23 cellular contexts compared by ENCODE assay signal in genomic region chr10:118672766-118673715, GRCh38.
DNase-seq lines count a peak whose midpoint lies in the region; ATAC-seq, FAIRE-seq and TF ChIP-seq lines count a peak whose summit lies in the region.
"Had no signal": no experiment of that assay in that cellular context is flagged by ENCODE, and none has a peak within 500 bp of the region (broad histone marks: within the 10 kb centered on the region; RNA-seq: fewer than 3 reads in every experiment).

No MANE protein-coding gene starts in this region.

- peak; percentile 30 for FAIRE-seq in frontal cortex (lab: Jason Lieb, UNC)
- FAIRE-seq: endothelial cell of umbilical vein, GM12878, kidney had no signal

- peak; percentile 40 for ATAC-seq in Right ventricle myocardium superior (ENCODE audit: poor library complexity)
- no peak for ATAC-seq in GM18505 (IDR thresholded peaks at IDR 0.05; ENCODE audit: unreplicated experiment)
- ATAC-seq: activated CD4-positive, alpha-beta T cell treated with anti-CD3 and anti-CD28 coated beads for 36 hours; GM12878; GM23338; PC-3; T-cell had no signal

- no peak for TF ChIP-seq CTCF in right atrium auricular region (IDR thresholded peaks at IDR 0.05)

- H3K27me3 ChIP-seq in right atrium auricular region = no peaks in the 10 kb centered on the region
- H3K27me3 ChIP-seq: BLaER1 had no signal

- no peak overlapping the region for H3K4me3 ChIP-seq in right atrium auricular region
- H3K4me3 ChIP-seq: BLaER1, GM12878, GM23338 had no signal

- TF ChIP-seq POLR2A in GM18505 (IDR thresholded peaks at IDR 0.05; ENCODE audit: borderline replicate concordance, extremely low read depth, insufficient read depth, insufficient read length) = no peak

- peaks cover 0 to 5% of the 10 kb centered on the region in 2 donors for H3K4me1 ChIP-seq in right atrium auricular region

- H3K27ac ChIP-seq in right atrium auricular region = no peak overlapping the region
- H3K27ac ChIP-seq: BLaER1 had no signal

- intact Hi-C loops in Right ventricle myocardium superior (cut with DNase I) = no loop called here

- H3K36me3 ChIP-seq in right atrium auricular region = no peaks in the 10 kb centered on the region

- H3K9me3 ChIP-seq in right atrium auricular region = no peaks in the 10 kb centered on the region
- H3K9me3 ChIP-seq: BLaER1 had no signal

- DNase-seq in Right ventricle myocardium superior = no peak
- DNase-seq in right atrium auricular region (ENCODE audit: low spot score) = no peak
- peak in 1 of 2 donors; percentile 34 for DNase-seq in frontal cortex (ENCODE audit: low spot score in 2 of 2)
- peak; percentile 53 for DNase-seq in middle frontal gyrus (ENCODE audit: extremely low spot score, low spot score)
- DNase-seq in superior temporal gyrus (ENCODE audit: extremely low spot score) = peak; percentile 89
- DNase-seq in dedifferentiated amniotic fluid mesenchymal stem cell (ENCODE audit: extremely low spot score) = no peak
- no peak for DNase-seq in activated T-cell treated with anti-CD3 and anti-CD28 coated beads for 4 hours
- DNase-seq: activated CD4-positive, alpha-beta T cell treated with anti-CD3 and anti-CD28 coated beads for 36 hours; dermis blood vessel endothelial cell; kidney; NCI-H1436 treated with DMSO at 0.1 percent for 48 hours; NCI-H2171 treated with DMSO at 0.1 percent for 48 hours; NCI-H748 treated with DMSO at 0.1 percent for 48 hours; PC-3; retina; SIG-M5; stimulated activated CD8-positive, alpha-beta memory T cell treated with anti-CD3 and anti-CD28 coated beads, Interleukin-4, amount 100 ng/mL, for 48 hours; T-cell had no signal

Comparison
In these comparisons a context has a peak if more than half of its experiments do, and no peak if none do; other contexts are left out.
1. DNase-seq: peak in middle frontal gyrus (single experiment) and superior temporal gyrus (single experiment); none in Right ventricle myocardium superior (single experiment), right atrium auricular region (single experiment), dedifferentiated amniotic fluid mesenchymal stem cell (single experiment) and activated T-cell treated with anti-CD3 and anti-CD28 coated beads for 4 hours (single experiment).